ENCODE assay signal across 27 cellular contexts in the genomic region with DNA sequence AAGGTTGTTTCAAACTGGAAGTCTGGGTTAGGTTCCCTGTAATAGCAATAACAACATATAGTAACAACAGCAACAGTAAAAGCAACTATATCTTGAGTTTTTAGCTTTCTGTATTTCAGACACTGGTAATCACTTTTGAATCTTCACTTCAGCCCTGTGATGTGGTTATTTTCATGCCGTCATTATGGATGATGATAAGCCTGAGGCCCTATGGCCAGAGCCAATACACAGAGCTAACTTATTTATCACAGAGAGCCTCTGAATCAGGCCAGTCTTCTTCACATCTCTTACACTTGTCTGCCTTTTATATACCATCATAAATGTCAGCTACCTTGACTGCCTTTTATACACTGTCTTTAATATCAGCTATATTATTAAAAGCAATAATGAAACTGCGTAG.
"Had no signal": no experiment of that assay in that cellular context is flagged by ENCODE, and none has a peak within 500 bp of the region (broad histone marks: within the 10 kb centered on the region; RNA-seq: fewer than 3 reads in every experiment).

No MANE protein-coding gene starts in this region.

- H3K4me2 ChIP-seq: neural progenitor cell had no signal

- H3K4me1 ChIP-seq: neural progenitor cell, parathyroid adenoma, psoas muscle, right lobe of liver, sigmoid colon, thyroid gland, tibial nerve, upper lobe of left lung, vagina had no signal

- H3K27ac Mint-ChIP-seq: natural killer cell treated with Interleukin-12 subunit alpha and Interleukin-12 subunit beta and Interleukin-15 and Interleukin-18, amount 100 ng/mL, for 72 hours; neural progenitor cell; progenitor cell of endocrine pancreas; stimulated activated effector memory CD8-positive, alpha-beta T cell treated with anti-CD3 and anti-CD28 coated beads, Interleukin-12 subunit alpha, Interleukin-12 subunit beta, amount 100 ng/mL, for 72 hours; stimulated activated naive B cell treated with anti-CD40 and anti-IgM and Interleukin-4, amounts not matched to agents 10 μg/mL and 1 μg/mL and 100 μg/mL, for 72 hours; stimulated activated naive CD8-positive, alpha-beta T cell treated with anti-CD3 and anti-CD28 coated beads, Interleukin-15, Interleukin-2, amounts not matched to agents 100 ng/mL and 50 ng/mL, for 24 hours had no signal

- H3K4me3 ChIP-seq: neural progenitor cell, ovary, psoas muscle, right lobe of liver, sigmoid colon, stomach, thoracic aorta, thyroid gland, tibial nerve, upper lobe of left lung, vagina had no signal

- H2AFZ ChIP-seq: neural progenitor cell, parathyroid adenoma had no signal

- H3K79me2 ChIP-seq: parathyroid adenoma had no signal

- H3K9ac ChIP-seq: neural progenitor cell, parathyroid adenoma had no signal

- H3K27me3 Mint-ChIP-seq: natural killer cell treated with Interleukin-12 subunit alpha and Interleukin-12 subunit beta and Interleukin-15 and Interleukin-18, amount 100 ng/mL, for 72 hours; progenitor cell of endocrine pancreas; stimulated activated naive B cell treated with anti-CD40 and anti-IgM and Interleukin-4, amounts not matched to agents 10 μg/mL and 1 μg/mL and 100 μg/mL, for 72 hours; stimulated activated naive CD8-positive, alpha-beta T cell treated with anti-CD3 and anti-CD28 coated beads, Interleukin-15, Interleukin-2, amounts not matched to agents 100 ng/mL and 50 ng/mL, for 24 hours had no signal

- H3K9me3 Mint-ChIP-seq: natural killer cell treated with Interleukin-12 subunit alpha and Interleukin-12 subunit beta and Interleukin-15 and Interleukin-18, amount 100 ng/mL, for 72 hours; neural progenitor cell; stimulated activated effector memory CD8-positive, alpha-beta T cell treated with anti-CD3 and anti-CD28 coated beads, Interleukin-12 subunit alpha, Interleukin-12 subunit beta, amount 100 ng/mL, for 72 hours; stimulated activated naive B cell treated with anti-CD40 and anti-IgM and Interleukin-4, amounts not matched to agents 10 μg/mL and 1 μg/mL and 100 μg/mL, for 72 hours; stimulated activated naive CD8-positive, alpha-beta T cell treated with anti-CD3 and anti-CD28 coated beads, Interleukin-15, Interleukin-2, amounts not matched to agents 100 ng/mL and 50 ng/mL, for 24 hours had no signal

- H3K36me3 Mint-ChIP-seq: natural killer cell treated with Interleukin-12 subunit alpha and Interleukin-12 subunit beta and Interleukin-15 and Interleukin-18, amount 100 ng/mL, for 72 hours; neural progenitor cell; stimulated activated effector memory CD8-positive, alpha-beta T cell treated with anti-CD3 and anti-CD28 coated beads, Interleukin-12 subunit alpha, Interleukin-12 subunit beta, amount 100 ng/mL, for 72 hours; stimulated activated naive B cell treated with anti-CD40 and anti-IgM and Interleukin-4, amounts not matched to agents 10 μg/mL and 1 μg/mL and 100 μg/mL, for 72 hours had no signal

- DNase-seq: occipital lobe; ovary; posterior cingulate gyrus; psoas muscle; right cardiac atrium; right lobe of liver; sigmoid colon; small intestine; stimulated activated CD4-positive, alpha-beta T cell treated with anti-CD3 and anti-CD28 coated beads, Interleukin-15, amount 100 ng/mL, for 24 hours; stimulated activated CD4-positive, alpha-beta T cell treated with anti-CD3 and anti-CD28 coated beads, Interleukin-2, amount 100 ng/mL, for 24 hours; stimulated activated CD4-positive, alpha-beta T cell treated with anti-CD3 and anti-CD28 coated beads, Interleukin-2, amount 100 ng/mL, for 48 hours; stimulated activated CD4-positive, alpha-beta T cell treated with anti-CD3 and anti-CD28 coated beads, Interleukin-4, amount 100 ng/mL, for 24 hours; stimulated activated naive B cell treated with anti-CD40 and anti-IgM and Interleukin-4, amounts not matched to agents 10 μg/mL and 1 μg/mL and 100 μg/mL, for 72 hours; stimulated activated naive CD4-positive, alpha-beta T cell treated with Interleukin-2 at 50 U/mL for 16 hours; stomach; thyroid gland; trophoblast cell; upper lobe of left lung had no signal

- FAIRE-seq: small intestine had no signal

- H3K9me3 ChIP-seq: ovary, psoas muscle, right lobe of liver, sigmoid colon, stomach, thoracic aorta, thyroid gland, tibial nerve, upper lobe of left lung, vagina had no signal

- H3K4me1 Mint-ChIP-seq: neural progenitor cell; stimulated activated effector memory CD8-positive, alpha-beta T cell treated with anti-CD3 and anti-CD28 coated beads, Interleukin-12 subunit alpha, Interleukin-12 subunit beta, amount 100 ng/mL, for 72 hours; stimulated activated naive B cell treated with anti-CD40 and anti-IgM and Interleukin-4, amounts not matched to agents 10 μg/mL and 1 μg/mL and 100 μg/mL, for 72 hours had no signal

- H3K27ac ChIP-seq: neural progenitor cell, ovary, parathyroid adenoma, psoas muscle, right lobe of liver, sigmoid colon, stomach, thoracic aorta, thyroid gland, tibial nerve, upper lobe of left lung, vagina had no signal

- H3K36me3 ChIP-seq: neural progenitor cell, ovary, right lobe of liver, sigmoid colon, stomach, thoracic aorta, thyroid gland, tibial nerve, upper lobe of left lung, vagina had no signal

- ATAC-seq: natural killer cell treated with Interleukin-12 subunit alpha and Interleukin-12 subunit beta and Interleukin-15 and Interleukin-18, amount 100 ng/mL, for 72 hours; psoas muscle; right cardiac atrium; right lobe of liver; stimulated activated effector memory CD8-positive, alpha-beta T cell treated with anti-CD3 and anti-CD28 coated beads, Interleukin-12 subunit alpha, Interleukin-12 subunit beta, amount 100 ng/mL, for 72 hours; stimulated activated naive B cell treated with anti-CD40 and anti-IgM and Interleukin-4, amounts not matched to agents 10 μg/mL and 1 μg/mL and 100 μg/mL, for 72 hours had no signal

- H3K4me3 Mint-ChIP-seq: natural killer cell treated with Interleukin-12 subunit alpha and Interleukin-12 subunit beta and Interleukin-15 and Interleukin-18, amount 100 ng/mL, for 72 hours; neural progenitor cell; stimulated activated effector memory CD8-positive, alpha-beta T cell treated with anti-CD3 and anti-CD28 coated beads, Interleukin-12 subunit alpha, Interleukin-12 subunit beta, amount 100 ng/mL, for 72 hours; stimulated activated naive B cell treated with anti-CD40 and anti-IgM and Interleukin-4, amounts not matched to agents 10 μg/mL and 1 μg/mL and 100 μg/mL, for 72 hours; stimulated activated naive CD8-positive, alpha-beta T cell treated with anti-CD3 and anti-CD28 coated beads, Interleukin-15, Interleukin-2, amounts not matched to agents 100 ng/mL and 50 ng/mL, for 24 hours had no signal

- H3K27me3 ChIP-seq: neural progenitor cell, ovary, right lobe of liver, sigmoid colon, stomach, thyroid gland, tibial nerve, upper lobe of left lung, vagina had no signal
